ENCODE assay signal across 9 cellular contexts in genomic region chr1:16026723-16027484, GRCh38. TPM values are rescaled to one million over a fixed set of nuclear protein-coding genes. Genes with fewer than 3 reads are reported as not detected.
A peak's percentile ranks its signal among the peaks of the same experiment; 100 is the strongest.
DNase-seq lines count a peak whose midpoint lies in the region; ATAC-seq, FAIRE-seq and TF ChIP-seq lines count a peak whose summit lies in the region.
"Had no signal": no experiment of that assay in that cellular context is flagged by ENCODE, and none has a peak within 500 bp of the region (broad histone marks: within the 10 kb centered on the region; RNA-seq: fewer than 3 reads in every experiment).

No MANE protein-coding gene starts in this region.

- H3K4me1 ChIP-seq in thoracic aorta (ENCODE audit: control insufficient read depth in 1 of 2, low read depth in 2 of 2): peaks cover 8% of the 10 kb centered on the region in 2 donors
- no peaks in the 10 kb centered on the region for H3K4me1 ChIP-seq in small intestine (ENCODE audit: control insufficient read depth in 2 of 2, insufficient read depth in 1 of 2, low read depth in 1 of 2, low read length in 1 of 2)

- WGBS in small intestine, 3 donors: 6 to 13% (median 12%) methylated on average over 27 to 33 of the region's 33 CpGs

- H3K27me3 ChIP-seq in thoracic aorta (replicated peaks; ENCODE audit: insufficient read depth) (no peaks in the 10 kb centered on the region), small intestine (ENCODE audit: control insufficient read depth in 2 of 2, insufficient read depth in 2 of 2, low read length in 2 of 2) (peaks cover 3 to 7% of the 10 kb centered on the region in 2 donors)

- H3K36me3 ChIP-seq in thoracic aorta (no peaks in the 10 kb centered on the region), small intestine (ENCODE audit: control insufficient read depth in 2 of 2, insufficient read depth in 2 of 2, low read length in 2 of 2) (no peaks in the 10 kb centered on the region)

- H3K27ac ChIP-seq in thoracic aorta (no peak overlapping the region), small intestine (ENCODE audit: low read depth in 1 of 2, low read length in 1 of 2) (no peak overlapping the region)

- H3K9me3 ChIP-seq in thoracic aorta (no peaks in the 10 kb centered on the region), small intestine (ENCODE audit: control insufficient read depth, low read depth) (no peaks in the 10 kb centered on the region)

- H3K4me3 ChIP-seq in thoracic aorta: peak overlapping the region; percentile 46
- H3K4me3 ChIP-seq in small intestine (ENCODE audit: low read depth in 1 of 2, low read length in 2 of 2): no peak overlapping the region

- DNase-seq in NOMO-1 treated with DMSO at 0.1 percent for 48 hours (lab: John Stamatoyannopoulos, UW; ENCODE audit: unreplicated experiment): peak; percentile 12
- no peak for DNase-seq in NOMO-1 treated with dmso at 0.1 percent for 144 hours (lab: John Stamatoyannopoulos, UW; ENCODE audit: unreplicated experiment)
- DNase-seq in activated T-cell treated with anti-CD3 and anti-CD28 coated beads, Interleukin-2, amount 50 U/mL, for 1 hour: peak; percentile 62
- DNase-seq in islet precursor cell: peak; percentile 93
- DNase-seq in thoracic aorta (ENCODE audit: low spot score): no peak
- DNase-seq in SIG-M5 (lab: John Stamatoyannopoulos, UW): no peak
- no peak for DNase-seq in NCI-H2171 (lab: John Stamatoyannopoulos, UW)
- no peak for DNase-seq in small intestine

- ATAC-seq in thoracic aorta (ENCODE audit: insufficient number of reproducible peaks, low FRiP score, low read depth): no peak

- TF ChIP-seq CTCF in thoracic aorta (IDR thresholded peaks at IDR 0.05): no peak

- FAIRE-seq in small intestine (lab: Jason Lieb, UNC): no peak

RNA-seq across cellular contexts. Expression of gene CLCNKA, which starts 5.1 kb away (rescaled TPM):
- 1 to 10 TPM in 1 of 2 donors, not detected in 1; 4.7 TPM for total RNA-seq in thoracic aorta
- polyA plus RNA-seq in small intestine: under 1 TPM in 2 of 3 donors, not detected in 1; 0.06 to 0.22 TPM
- polyA plus RNA-seq: CD14-positive monocyte had no signal

RNA-seq across cellular contexts. Expression of gene HSPB7, which starts 9.1 kb away (rescaled TPM):
- 100 to 1,000 TPM; 223 to 430 TPM for total RNA-seq in thoracic aorta
- 10 to 100 TPM in 2 of 3 donors, 1 to 10 TPM in 1; 7.8 to 63.5 (median 20.4) TPM for polyA plus RNA-seq in small intestine
- polyA plus RNA-seq: CD14-positive monocyte had no signal

RNA-seq across cellular contexts. Expression of gene CLCNKB, which starts 16.7 kb away (rescaled TPM):
- not detected for total RNA-seq in thoracic aorta
- under 1 TPM in 1 of 3 donors, not detected in 2; 0.04 TPM for polyA plus RNA-seq in small intestine
- polyA plus RNA-seq: CD14-positive monocyte had no signal

RNA-seq across cellular contexts. Expression of gene SRARP, which starts 22.9 kb away (rescaled TPM):
- total RNA-seq in thoracic aorta: not detected
- polyA plus RNA-seq in small intestine: not detected
- polyA plus RNA-seq: CD14-positive monocyte had no signal

RNA-seq across cellular contexts. Expression of gene FAM131C, which starts 46.5 kb away (rescaled TPM):
- not detected for total RNA-seq in thoracic aorta
- under 1 TPM in 2 of 3 donors, not detected in 1; 0.21 to 0.45 TPM for polyA plus RNA-seq in small intestine
- polyA plus RNA-seq: CD14-positive monocyte had no signal

Comparison
In these comparisons a context has a peak if more than half of its experiments do, and no peak if none do; other contexts are left out.
1. DNase-seq: peak in NOMO-1 treated with DMSO at 0.1 percent for 48 hours (single experiment), activated T-cell treated with anti-CD3 and anti-CD28 coated beads, Interleukin-2, amount 50 U/mL, for 1 hour (single experiment) and islet precursor cell (single experiment); none in NOMO-1 treated with dmso at 0.1 percent for 144 hours (single experiment), thoracic aorta (single experiment), SIG-M5 (single experiment), NCI-H2171 (single experiment) and small intestine (single experiment).